9 cellular contexts compared by ENCODE assay signal in the genomic region with DNA sequence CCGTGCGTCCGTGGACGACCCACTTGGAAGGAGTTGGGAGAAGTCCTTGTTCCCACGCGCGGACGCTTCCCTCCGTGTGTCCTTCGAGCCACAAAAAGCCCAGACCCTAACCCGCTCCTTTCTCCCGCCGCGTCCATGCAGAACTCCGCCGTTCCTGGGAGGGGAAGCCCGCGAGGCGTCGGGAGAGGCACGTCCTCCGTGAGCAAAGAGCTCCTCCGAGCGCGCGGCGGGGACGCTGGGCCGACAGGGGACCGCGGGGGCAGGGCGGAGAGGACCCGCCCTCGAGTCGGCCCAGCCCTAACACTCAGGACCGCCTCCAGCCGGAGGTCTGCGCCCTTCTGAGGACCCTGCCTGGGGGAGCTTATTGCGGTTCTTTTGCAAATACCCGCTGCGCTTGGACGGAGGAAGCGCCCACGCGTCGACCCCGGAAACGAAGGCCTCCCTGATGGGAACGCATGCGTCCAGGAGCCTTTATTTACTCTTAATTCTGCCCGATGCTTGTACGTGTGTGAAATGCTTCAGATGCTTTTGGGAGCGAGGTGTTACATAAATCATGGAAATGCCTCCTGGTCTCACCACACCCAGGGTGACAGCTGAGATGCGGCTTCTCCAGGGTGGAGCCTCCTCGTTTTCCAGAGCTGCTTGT. TPM values are rescaled to one million over a fixed set of nuclear protein-coding genes. Genes with fewer than 3 reads are reported as not detected.
DNase-seq lines count a peak whose midpoint lies in the region; ATAC-seq and TF ChIP-seq lines count a peak whose summit lies in the region.
"Had no signal": no experiment of that assay in that cellular context is flagged by ENCODE, and none has a peak within 500 bp of the region (broad histone marks: within the 10 kb centered on the region; RNA-seq: fewer than 3 reads in every experiment).

No MANE protein-coding gene starts in this region.

- H4K20me1 ChIP-seq in mammary epithelial cell (ENCODE audit: insufficient read depth, low read length): no peaks in the 10 kb centered on the region

- peak overlapping the region; percentile 70 to 72 (median 70) for H3K4me3 ChIP-seq in mammary epithelial cell (replicated peaks in 1 of 3; ENCODE audit: insufficient read depth in 1 of 3, low read depth in 2 of 3, low read length in 3 of 3)
- H3K4me3 ChIP-seq in tibial artery: peak overlapping the region; percentile 32 to 47

- H3K9ac ChIP-seq in mammary epithelial cell (ENCODE audit: insufficient read depth, low read length): peak overlapping the region; percentile 53

- H3K36me3 ChIP-seq in mammary epithelial cell (ENCODE audit: insufficient read depth, low read length) (no peaks in the 10 kb centered on the region), tibial artery (peaks cover 15 to 30% (median 28%) of the 10 kb centered on the region in 3 donors)

- no TSS peak for BruUV-seq in mammary epithelial cell (replicated peaks; lab: Mats Ljungman, UMichigan)

- DNase-seq in GM03348 (ENCODE audit: low spot score) (peak; percentile 52), NCI-H510A (lab: John Stamatoyannopoulos, UW) (peak; percentile 30), mammary epithelial cell (peak; percentile 39), left lobe of liver (ENCODE audit: low spot score) (no peak), tibial artery (no peak), KG1 (lab: John Stamatoyannopoulos, UW) (no peak), hepatic stellate cell (ENCODE audit: low spot score) (no peak)
- DNase-seq: left cardiac atrium had no signal

- H2AFZ ChIP-seq in mammary epithelial cell (ENCODE audit: low read depth, low read length): peak overlapping the region; percentile 97

- peak; percentile 33 for ATAC-seq in left lobe of liver

- CTCF ChIA-PET in mammary epithelial cell (lab: Charles Lee; ENCODE audit: low non-redundant PET): no interaction called here

- TF ChIP-seq CTCF in 22Rv1 (IDR thresholded peaks at IDR 0.05) (no peak; the same call in 1 of the 2 replicates), mammary epithelial cell (conservative IDR thresholded peaks at IDR 0.05 in 1 of 2, IDR thresholded peaks at IDR 0.05 in 1 of 2; ENCODE audit: extremely low read depth in 1 of 2, insufficient read depth in 1 of 2, low read depth in 1 of 2, low read length in 2 of 2) (no peak), tibial artery (IDR thresholded peaks at IDR 0.05) (no peak)

- dilution Hi-C loops in mammary epithelial cell (cut with HindIII; ENCODE audit: low sequenced_read_pairs): no loop called here

- no peaks in the 10 kb centered on the region for H3K9me3 ChIP-seq in mammary epithelial cell (replicated peaks; ENCODE audit: insufficient read depth, low read length)
- no peaks in the 10 kb centered on the region for H3K9me3 ChIP-seq in tibial artery

- peak overlapping the region; percentile 98 for H3K4me2 ChIP-seq in mammary epithelial cell (ENCODE audit: insufficient read depth, low read depth, low read length)

- 2% methylated on average over 9 of the region's 55 CpGs for WGBS in mammary epithelial cell (ENCODE audit: low coverage, missing lambda C conversion rate)

- H3K4me1 ChIP-seq in mammary epithelial cell (ENCODE audit: insufficient read depth, low read length) (peaks cover 29% of the 10 kb centered on the region), tibial artery (peaks cover 0 to 18% (median 15%) of the 10 kb centered on the region in 4 donors)

- H3K27me3 ChIP-seq in mammary epithelial cell (ENCODE audit: insufficient read depth, low read length): no peaks in the 10 kb centered on the region
- no peaks in the 10 kb centered on the region for H3K27me3 ChIP-seq in tibial artery

- in situ Hi-C loops in mammary epithelial cell (cut with MboI; ENCODE audit: low sequenced_read_pairs in 2 of 2): no loop called here

- no peaks in the 10 kb centered on the region for H3K79me2 ChIP-seq in mammary epithelial cell (ENCODE audit: insufficient read depth, low read length)

- H3K27ac ChIP-seq in 22Rv1 (0 out of 2 replicates have a peak overlapping the region, but pooled peaks have one; percentile 15), mammary epithelial cell (ENCODE audit: insufficient read depth, low read depth, low read length) (no peak overlapping the region), tibial artery (no peak overlapping the region)

- intact Hi-C loops in mammary epithelial cell (cut with micrococcal nuclease): no loop called here
- intact Hi-C loops in tibial artery (cut with DNase I; ENCODE audit: low total_unique reads): no loop called here

RNA-seq across cellular contexts. Expression of a gene that starts 32.4 kb away (rescaled TPM):
- total RNA-seq in mammary epithelial cell (100 to 1,000 TPM in 1 of 2 donors, 10 to 100 TPM in 1; 83.8 to 108 TPM), left lobe of liver (15.3 TPM)
- 116 TPM for polyA plus RNA-seq in mammary epithelial cell
- polyA minus RNA-seq in mammary epithelial cell: 42.8 TPM

Comparison
In these comparisons a context has a peak if more than half of its experiments do, and no peak if none do; other contexts are left out.
1. DNase-seq: peak in GM03348 (single experiment), NCI-H510A (single experiment) and mammary epithelial cell (single experiment); none in left lobe of liver (single experiment), tibial artery (0 of 2), KG1 (single experiment) and hepatic stellate cell (single experiment).